Comparison of ENCODE assay signal across 1 cellular context in genomic region chr14:68479247-68479646, GRCh38.
A peak's percentile ranks its signal among the peaks of the same experiment; 100 is the strongest.
TF ChIP-seq lines count a peak whose summit lies in the region.

No MANE protein-coding gene starts in this region.

TF ChIP-seq in K562, 482 proteins besides CTCF, POLR2A, EP300 and RAD21 (continued from another document and continues in another):
- no peak for TF ChIP-seq MGA (IDR thresholded peaks at IDR 0.05)
- no peak for TF ChIP-seq ZC3H8 (IDR thresholded peaks at IDR 0.05)
- no peak for TF ChIP-seq ZNF507 (tag; conservative IDR thresholded peaks at IDR 0.05)
- no peak for TF ChIP-seq MEF2A (IDR thresholded peaks at IDR 0.05; ENCODE audit: control insufficient read depth, low read depth, low read length)
- no peak for TF ChIP-seq RBM17 (IDR thresholded peaks at IDR 0.05; ENCODE audit: borderline replicate concordance, low read depth, low read length)
- no peak for TF ChIP-seq CXXC5 (CRISPR knock-in tag; IDR thresholded peaks at IDR 0.05)
- no peak for TF ChIP-seq ZNF778 (CRISPR knock-in tag; IDR thresholded peaks at IDR 0.05)
- TF ChIP-seq TCF3 (CRISPR knock-in tag; IDR thresholded peaks at IDR 0.05), result peak; percentile 57
- no peak for TF ChIP-seq ZNF785 (CRISPR knock-in tag; IDR thresholded peaks at IDR 0.05)
- no peak for TF ChIP-seq CCAR2 (IDR thresholded peaks at IDR 0.05; ENCODE audit: low read depth, low read length)
- TF ChIP-seq BHLHE40 (IDR thresholded peaks at IDR 0.05; ENCODE audit: low read length), result no peak
- no peak for TF ChIP-seq TBP (optimal IDR thresholded peaks at IDR 0.05; ENCODE audit: low read depth, low read length)
- TF ChIP-seq E4F1 (CRISPR knock-in tag; IDR thresholded peaks at IDR 0.05; ENCODE audit: borderline replicate concordance), result no peak
- TF ChIP-seq RCOR1 (IDR thresholded peaks at IDR 0.05; ENCODE audit: borderline replicate concordance in 1 of 2, low read depth in 2 of 2, low read length in 2 of 2), result 0 out of 4 replicates have a peak, but pooled peaks of 1 of the 2 experiments have one; percentile 13
- TF ChIP-seq OTX1 (CRISPR knock-in tag; IDR thresholded peaks at IDR 0.05), result no peak
- no peak for TF ChIP-seq SRSF3 (IDR thresholded peaks at IDR 0.05; ENCODE audit: insufficient read depth, low read length)
- no peak for TF ChIP-seq MIER1 (IDR thresholded peaks at IDR 0.05; ENCODE audit: low read depth)
- TF ChIP-seq ZBTB33 (CRISPR knock-in tag; IDR thresholded peaks at IDR 0.05), result no peak
- no peak for TF ChIP-seq ZNF609 (CRISPR knock-in tag; IDR thresholded peaks at IDR 0.05; ENCODE audit: borderline replicate concordance)
- no peak for TF ChIP-seq FOXP4 (CRISPR knock-in tag; IDR thresholded peaks at IDR 0.05; ENCODE audit: borderline replicate concordance)
- no peak for TF ChIP-seq ZNF253 (CRISPR knock-in tag; conservative IDR thresholded peaks at IDR 0.05)
- peak; percentile 52 for TF ChIP-seq TAL1 (IDR thresholded peaks at IDR 0.05)
- TF ChIP-seq ZNF384 (IDR thresholded peaks at IDR 0.05; ENCODE audit: low read depth, low read length), result no peak
- no peak for TF ChIP-seq RAD51 (IDR thresholded peaks at IDR 0.05; ENCODE audit: borderline replicate concordance, low read depth)
- no peak for TF ChIP-seq HMGN3 (IDR thresholded peaks at IDR 0.05; ENCODE audit: borderline replicate concordance, extremely low read depth, insufficient read length, low read depth, low read length)
- TF ChIP-seq MTA2 (IDR thresholded peaks at IDR 0.05; ENCODE audit: low read depth), result no peak
- no peak for TF ChIP-seq IRF2 (CRISPR knock-in tag; IDR thresholded peaks at IDR 0.05)
- TF ChIP-seq NCOR1 (IDR thresholded peaks at IDR 0.05), result peak; percentile 12; the same call in 1 of the 2 replicates
- TF ChIP-seq SMARCB1 (IDR thresholded peaks at IDR 0.05; ENCODE audit: insufficient read length, low read depth), result no peak
- no peak for TF ChIP-seq MCM7 (IDR thresholded peaks at IDR 0.05)
- no peak for TF ChIP-seq TAF7 (tag; IDR thresholded peaks at IDR 0.05)
- TF ChIP-seq MAZ (CRISPR knock-in tag; conservative IDR thresholded peaks at IDR 0.05 in 1 of 2, IDR thresholded peaks at IDR 0.05 in 1 of 2), result no peak
- no peak for TF ChIP-seq NFIC (IDR thresholded peaks at IDR 0.05)
- no peak for TF ChIP-seq ZNF644 (tag; IDR thresholded peaks at IDR 0.05; ENCODE audit: low read depth)
- TF ChIP-seq NFXL1 (CRISPR knock-in tag; IDR thresholded peaks at IDR 0.05), result no peak
- TF ChIP-seq THRA (IDR thresholded peaks at IDR 0.05), result no peak
